In genomic region chr1:48470506-48470905, GRCh38 we compare ENCODE assay signal across 8 cellular contexts. TPM values are rescaled to one million over a fixed set of nuclear protein-coding genes. Genes with fewer than 3 reads are reported as not detected.
DNase-seq lines count a peak whose midpoint lies in the region; ATAC-seq and TF ChIP-seq lines count a peak whose summit lies in the region.

No MANE protein-coding gene starts in this region.

- no peak overlapping the region for H3K27ac Mint-ChIP-seq in activated naive CD8-positive, alpha-beta T cell

- DNase-seq in HEK293T (ENCODE audit: extremely low spot score) (no peak), right atrium auricular region (ENCODE audit: low spot score) (no peak), retina (peak; percentile 37), NCI-H1436 treated with DMSO at 0.1 percent for 48 hours (lab: John Stamatoyannopoulos, UW) (no peak), D341Med (ENCODE audit: low spot score) (no peak)

- H3K27ac ChIP-seq in right atrium auricular region = peak overlapping the region; percentile 91 to 94

- POLR2A ChIA-PET in HEK293T (lab: Yijun Ruan, JAX) = no interaction called here

- no peaks in the 10 kb centered on the region for H3K36me3 ChIP-seq in right atrium auricular region

- peak overlapping the region; percentile 89 to 91 for H3K4me3 ChIP-seq in right atrium auricular region

- H3K27me3 ChIP-seq in right atrium auricular region = no peaks in the 10 kb centered on the region

- no peaks in the 10 kb centered on the region for H3K9me3 Mint-ChIP-seq in activated naive CD8-positive, alpha-beta T cell (ENCODE audit: low read depth)

- CTCF ChIA-PET in HEK293T (lab: Yijun Ruan, JAX) = no interaction called here

- no peaks in the 10 kb centered on the region for H3K27me3 Mint-ChIP-seq in activated naive CD8-positive, alpha-beta T cell

- TF ChIP-seq CTCF in right atrium auricular region (IDR thresholded peaks at IDR 0.05) = no peak

- H3K4me1 Mint-ChIP-seq in activated naive CD8-positive, alpha-beta T cell (ENCODE audit: low read depth) = peaks cover 35% of the 10 kb centered on the region

- no peaks in the 10 kb centered on the region for H3K9me3 ChIP-seq in right atrium auricular region

- ATAC-seq in HG03342 (IDR thresholded peaks at IDR 0.05; ENCODE audit: unreplicated experiment) = no peak
- no peak for ATAC-seq in GM21360 (IDR thresholded peaks at IDR 0.05; ENCODE audit: unreplicated experiment)

- peaks cover 0 to 31% of the 10 kb centered on the region in 2 donors for H3K4me1 ChIP-seq in right atrium auricular region

- peak overlapping the region; percentile 92 for H3K4me3 Mint-ChIP-seq in activated naive CD8-positive, alpha-beta T cell

- no peaks in the 10 kb centered on the region for H3K36me3 Mint-ChIP-seq in activated naive CD8-positive, alpha-beta T cell

TF ChIP-seq in HEK293T, 16 proteins besides CTCF, POLR2A, EP300 and RAD21:
- TF ChIP-seq L3MBTL2 (conservative IDR thresholded peaks at IDR 0.05) = peak; percentile 38; the same call in 1 of the 2 replicates
- no peak for TF ChIP-seq SP1 (IDR thresholded peaks at IDR 0.05)

RNA-seq across cellular contexts. Expression of gene SPATA6, which starts 1.5 kb away (rescaled TPM):
- total RNA-seq in right atrium auricular region = 1 to 10 TPM; 4.5 to 6.2 TPM
